Comparison of ENCODE assay signal across 8 cellular contexts in the genomic region with DNA sequence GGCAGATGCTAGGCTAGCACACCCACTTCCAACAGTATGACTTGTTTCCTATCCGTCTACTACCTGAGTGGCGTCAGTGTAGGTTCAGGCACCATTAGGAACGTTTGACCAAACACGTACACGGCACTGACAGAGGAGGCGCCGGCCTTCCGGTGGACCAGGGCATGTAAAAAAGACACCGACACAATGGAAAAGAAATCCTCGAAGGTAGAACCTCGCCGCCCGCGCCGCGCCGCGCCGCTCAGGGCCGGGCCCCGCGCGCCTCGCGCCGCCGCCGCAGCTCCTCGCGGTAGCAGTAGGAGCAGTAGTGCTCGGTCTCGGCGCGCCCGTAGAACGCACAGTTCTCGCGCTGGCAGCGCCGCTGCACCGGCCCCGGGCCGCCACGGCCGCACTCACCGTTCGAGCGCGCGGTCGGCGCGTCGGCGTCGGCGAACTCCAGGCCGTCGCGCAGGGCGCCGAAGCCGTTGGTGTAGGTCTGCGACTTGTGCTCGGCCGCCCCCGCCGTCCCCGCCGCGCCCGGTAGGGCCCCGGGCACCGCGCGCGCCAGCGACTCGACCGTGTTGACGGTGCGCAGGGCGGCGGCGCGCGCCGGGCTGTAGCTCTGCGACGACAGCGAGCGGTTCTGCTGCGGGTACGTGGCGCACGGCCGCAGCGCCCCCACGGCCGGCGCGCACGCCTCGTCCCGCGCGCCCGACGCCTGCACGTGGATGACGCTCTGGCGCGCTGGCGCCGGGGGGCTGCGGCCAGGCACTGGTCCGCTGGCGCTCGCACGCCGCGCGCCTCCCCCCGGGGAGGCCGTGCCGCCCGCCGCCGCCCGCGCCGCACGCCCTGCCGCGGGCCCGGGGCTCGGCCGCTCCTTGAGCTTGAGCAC.
A peak's percentile ranks its signal among the peaks of the same experiment; 100 is the strongest.
DNase-seq lines count a peak whose midpoint lies in the region; ATAC-seq, FAIRE-seq and TF ChIP-seq lines count a peak whose summit lies in the region.

No MANE protein-coding gene starts in this region.

- no peak for TF ChIP-seq CTCF in GM13977 (IDR thresholded peaks at IDR 0.05; ENCODE audit: extremely low read depth, insufficient read depth, missing control alignments)
- no peak for TF ChIP-seq CTCF in foreskin keratinocyte (conservative IDR thresholded peaks at IDR 0.05)
- no peak for TF ChIP-seq CTCF in smooth muscle cell (IDR thresholded peaks at IDR 0.05; ENCODE audit: borderline replicate concordance, insufficient read depth, poor library complexity, severe bottlenecking)

- in situ Hi-C loops in GM13977 (cut with MboI; ENCODE audit: low pct_unique_long_range_greater_than_20kb, low sequenced_read_pairs, unreplicated experiment) = loop anchor here (10.0 kb wide), 1 partner anchor 48 kb away; no protein-coding TSS in a partner anchor

- H3K27me3 ChIP-seq in foreskin keratinocyte = peaks cover 37% of the 10 kb centered on the region
- peaks cover 23% of the 10 kb centered on the region for H3K27me3 ChIP-seq in smooth muscle cell (ENCODE audit: low read depth)

- no peak overlapping the region for H3K9ac ChIP-seq in smooth muscle cell (ENCODE audit: low read depth)

- no peaks in the 10 kb centered on the region for H4K20me1 ChIP-seq in smooth muscle cell (ENCODE audit: low read depth)

- WGBS in smooth muscle cell (ENCODE audit: low lambda C conversion rate) = 28% methylated on average over 115 of the region's 138 CpGs

- H3K36me3 ChIP-seq in smooth muscle cell (ENCODE audit: low read depth) = no peaks in the 10 kb centered on the region

- H3K4me2 ChIP-seq in smooth muscle cell = peak overlapping the region; percentile 80

- no peaks in the 10 kb centered on the region for H3K9me3 ChIP-seq in smooth muscle cell (replicated peaks; ENCODE audit: low read depth)

- no peaks in the 10 kb centered on the region for H3K79me2 ChIP-seq in smooth muscle cell (ENCODE audit: low read depth)

- FAIRE-seq in urothelium cell line (lab: Jason Lieb, UNC) = no peak

- no peak overlapping the region for H2AFZ ChIP-seq in smooth muscle cell (ENCODE audit: low read depth)

- no peaks in the 10 kb centered on the region for H3F3A ChIP-seq in smooth muscle cell (ENCODE audit: low read depth)

- ATAC-seq in foreskin keratinocyte (peak; percentile 41), HG03159 (IDR thresholded peaks at IDR 0.05; ENCODE audit: unreplicated experiment) (no peak), GM21528 (IDR thresholded peaks at IDR 0.05; ENCODE audit: low FRiP score, unreplicated experiment) (no peak), SK-N-SH treated with all-trans-retinoic acid at 6 μM for 48 hours (no peak)

- DNase-seq in GM13977 (ENCODE audit: low spot score) (peak; percentile 78), foreskin keratinocyte (no peak), smooth muscle cell (lab: John Stamatoyannopoulos, UW; ENCODE audit: unreplicated experiment) (no peak), urothelium cell line (ENCODE audit: low spot score) (no peak)
- peak; percentile 59 for DNase-seq in activated CD8-positive, alpha-beta memory T cell treated with anti-CD3 and anti-CD28 coated beads, Interleukin-2, amount 50 U/mL, for 4 hours

- H3K27ac ChIP-seq in foreskin keratinocyte (no peak overlapping the region), smooth muscle cell (ENCODE audit: low read depth) (no peak overlapping the region)

- H3K4me1 ChIP-seq in foreskin keratinocyte (peaks cover 8% of the 10 kb centered on the region), smooth muscle cell (ENCODE audit: low read depth) (peaks cover 8% of the 10 kb centered on the region)

- peak overlapping the region; percentile 29 for H3K4me3 ChIP-seq in smooth muscle cell

TF ChIP-seq in SK-N-SH treated with all-trans-retinoic acid at 6 μM for 48 hours, 23 proteins besides CTCF, POLR2A, EP300 and RAD21:
- TF ChIP-seq ISL1 (CRISPR knock-in tag; IDR thresholded peaks at IDR 0.05) (no peak), ARNTL (CRISPR knock-in tag; IDR thresholded peaks at IDR 0.05; ENCODE audit: borderline replicate concordance, low read depth) (no peak), TOX (CRISPR knock-in tag; IDR thresholded peaks at IDR 0.05; ENCODE audit: borderline replicate concordance) (no peak), PPARA (CRISPR knock-in tag; IDR thresholded peaks at IDR 0.05; ENCODE audit: borderline replicate concordance) (no peak), ZNF70 (CRISPR knock-in tag; IDR thresholded peaks at IDR 0.05) (no peak), TSHZ2 (CRISPR knock-in tag; IDR thresholded peaks at IDR 0.05) (no peak), ZC3H10 (CRISPR knock-in tag; IDR thresholded peaks at IDR 0.05) (no peak), CSDC2 (CRISPR knock-in tag; IDR thresholded peaks at IDR 0.05) (no peak), ZFP30 (CRISPR knock-in tag; IDR thresholded peaks at IDR 0.05) (no peak), OSR1 (CRISPR knock-in tag; IDR thresholded peaks at IDR 0.05) (no peak), ZNF565 (CRISPR knock-in tag; conservative IDR thresholded peaks at IDR 0.05; ENCODE audit: low read depth) (no peak), ZFP3 (CRISPR knock-in tag; IDR thresholded peaks at IDR 0.05) (no peak), BACH2 (CRISPR knock-in tag; IDR thresholded peaks at IDR 0.05; ENCODE audit: borderline replicate concordance) (no peak), GLIS3 (CRISPR knock-in tag; IDR thresholded peaks at IDR 0.05) (no peak), ESRRG (CRISPR knock-in tag; IDR thresholded peaks at IDR 0.05) (no peak), SNAI2 (CRISPR knock-in tag; IDR thresholded peaks at IDR 0.05) (no peak), PATZ1 (CRISPR knock-in tag; IDR thresholded peaks at IDR 0.05; ENCODE audit: borderline replicate concordance) (no peak)
- TF ChIP-seq, protein P1, sequence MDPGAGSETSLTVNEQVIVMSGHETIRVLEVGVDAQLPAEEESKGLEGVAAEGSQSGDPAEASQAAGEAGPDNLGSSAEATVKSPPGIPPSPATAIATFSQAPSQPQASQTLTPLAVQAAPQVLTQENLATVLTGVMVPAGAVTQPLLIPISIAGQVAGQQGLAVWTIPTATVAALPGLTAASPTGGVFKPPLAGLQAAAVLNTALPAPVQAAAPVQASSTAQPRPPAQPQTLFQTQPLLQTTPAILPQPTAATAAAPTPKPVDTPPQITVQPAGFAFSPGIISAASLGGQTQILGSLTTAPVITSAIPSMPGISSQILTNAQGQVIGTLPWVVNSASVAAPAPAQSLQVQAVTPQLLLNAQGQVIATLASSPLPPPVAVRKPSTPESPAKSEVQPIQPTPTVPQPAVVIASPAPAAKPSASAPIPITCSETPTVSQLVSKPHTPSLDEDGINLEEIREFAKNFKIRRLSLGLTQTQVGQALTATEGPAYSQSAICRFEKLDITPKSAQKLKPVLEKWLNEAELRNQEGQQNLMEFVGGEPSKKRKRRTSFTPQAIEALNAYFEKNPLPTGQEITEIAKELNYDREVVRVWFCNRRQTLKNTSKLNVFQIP (CRISPR knock-in tag; IDR thresholded peaks at IDR 0.05; ENCODE audit: borderline replicate concordance, low read depth) = no peak

Comparison
In these comparisons a context has a peak if more than half of its experiments do, and no peak if none do; other contexts are left out.
1. DNase-seq: peak in GM13977 (single experiment) and activated CD8-positive, alpha-beta memory T cell treated with anti-CD3 and anti-CD28 coated beads, Interleukin-2, amount 50 U/mL, for 4 hours (single experiment); none in foreskin keratinocyte (0 of 2), smooth muscle cell (single experiment) and urothelium cell line (single experiment).